Comparison of ENCODE assay signal across 21 cellular contexts in genomic region chr17:80212962-80213650, GRCh38. TPM values are rescaled to one million over a fixed set of nuclear protein-coding genes. Genes with fewer than 3 reads are reported as not detected.
DNase-seq lines count a peak whose midpoint lies in the region; ATAC-seq, FAIRE-seq and TF ChIP-seq lines count a peak whose summit lies in the region.
"Had no signal": no experiment of that assay in that cellular context is flagged by ENCODE, and none has a peak within 500 bp of the region (broad histone marks: within the 10 kb centered on the region; RNA-seq: fewer than 3 reads in every experiment).

No MANE protein-coding gene starts in this region.

- peak in 1 of 3 donors; percentile 55 for DNase-seq in right lobe of liver
- DNase-seq in HepG2 (ENCODE audit: low spot score) = no peak
- DNase-seq in SKM-1 treated with dmso at 0.1 percent for 144 hours (lab: John Stamatoyannopoulos, UW; ENCODE audit: unreplicated experiment) = peak; percentile 41
- peak in 2 of 3 donors; percentile 19 to 48 for DNase-seq in mucosa of descending colon
- DNase-seq in prostate gland (ENCODE audit: low spot score) = no peak
- DNase-seq in stimulated activated CD4-positive, alpha-beta T cell treated with anti-CD3 and anti-CD28 coated beads, Interleukin-12 subunit alpha, Interleukin-12 subunit beta, amount 100 ng/mL, for 4 hours = no peak
- DNase-seq in activated T-cell treated with anti-CD3 and anti-CD28 coated beads for 4 hours = no peak
- DNase-seq: activated CD8-positive, alpha-beta memory T cell treated with anti-CD3 and anti-CD28 coated beads for 24 hours; activated naive CD8-positive, alpha-beta T cell treated with anti-CD3 and anti-CD28 coated beads, Interleukin-2, amount 10 ng/mL, durations not matched to agents 7 days and 5 days; CD8-positive, alpha-beta memory T cell; DMS79; posterior cingulate gyrus; SHP77; stomach had no signal

- H3K79me2 ChIP-seq in HepG2 (ENCODE audit: insufficient read depth, low read length) = no peaks in the 10 kb centered on the region

- TF ChIP-seq POLR2A in right lobe of liver (IDR thresholded peaks at IDR 0.05) (no peak), HepG2 (IDR thresholded peaks at IDR 0.05; ENCODE audit: insufficient read depth in 1 of 2, low read depth in 2 of 2, low read length in 2 of 2) (no peak), prostate gland (IDR thresholded peaks at IDR 0.05) (no peak)

- H3K27ac ChIP-seq in right lobe of liver = no peak overlapping the region
- no peak overlapping the region for H3K27ac ChIP-seq in HepG2 (ENCODE audit: extremely low read length, insufficient read depth, low read length)
- no peak overlapping the region for H3K27ac ChIP-seq in prostate gland
- H3K27ac ChIP-seq: body of pancreas, stomach had no signal

- H4K20me1 ChIP-seq in HepG2 (ENCODE audit: insufficient read depth, low read length) = no peaks in the 10 kb centered on the region

- TF ChIP-seq EP300 in HepG2 (IDR thresholded peaks at IDR 0.05; ENCODE audit: low read depth in 2 of 2, low read length in 2 of 2) = no peak
- TF ChIP-seq EP300 in HepG2 (CRISPR knock-in tag; IDR thresholded peaks at IDR 0.05; ENCODE audit: borderline replicate concordance) = no peak

- no peak overlapping the region for H3K4me2 ChIP-seq in HepG2 (ENCODE audit: low read depth, low read length)

- H3K4me3 ChIP-seq in right lobe of liver = no peak overlapping the region
- H3K4me3 ChIP-seq in HepG2 (replicated peaks in 1 of 3; ENCODE audit: insufficient read depth in 1 of 3, low read depth in 2 of 3, low read length in 3 of 3) = no peak overlapping the region
- H3K4me3 ChIP-seq in mucosa of descending colon = no peak overlapping the region
- H3K4me3 ChIP-seq in prostate gland = no peak overlapping the region
- H3K4me3 ChIP-seq: body of pancreas, stomach had no signal

- H3K27me3 ChIP-seq in right lobe of liver (no peaks in the 10 kb centered on the region), HepG2 (ENCODE audit: control insufficient read depth in 1 of 2, insufficient read depth in 2 of 2, low read length in 2 of 2) (no peaks in the 10 kb centered on the region), prostate gland (replicated peaks; ENCODE audit: insufficient read depth) (no peaks in the 10 kb centered on the region)
- H3K27me3 ChIP-seq: body of pancreas, stomach had no signal

- CTCF ChIA-PET in HepG2 (lab: Yijun Ruan, JAX; ENCODE audit: low intra/inter-chr PET ratio, low total read pairs) = no interaction called here

- no peaks in the 10 kb centered on the region for H3K4me1 ChIP-seq in right lobe of liver
- peaks cover 1% of the 10 kb centered on the region; the same call in 1 of the 2 replicates for H3K4me1 ChIP-seq in HepG2 (ENCODE audit: insufficient read depth, low read length)
- H3K4me1 ChIP-seq in mucosa of descending colon (ENCODE audit: low read depth) = no peaks in the 10 kb centered on the region
- H3K4me1 ChIP-seq in prostate gland (replicated peaks) = no peaks in the 10 kb centered on the region

- TF ChIP-seq RAD21 in HepG2 (CRISPR knock-in tag; IDR thresholded peaks at IDR 0.05) = no peak

- no TSS peak for BruUV-seq in HepG2 (replicated peaks; lab: Mats Ljungman, UMichigan)

- intact Hi-C loops in right lobe of liver (cut with DNase I) = no loop called here
- intact Hi-C loops in HepG2 (cut with micrococcal nuclease; ENCODE audit: unreplicated experiment) = no loop called here
- intact Hi-C loops in mucosa of descending colon (cut with DNase I, micrococcal nuclease) = no loop called here
- intact Hi-C loops in prostate gland (cut with DNase I) = no loop called here

- in situ Hi-C loops in HepG2 (cut with HindIII; ENCODE audit: extremely low pct_ligation_motif_present, low pct_unique_long_range_greater_than_20kb) = no loop called here

- no peak overlapping the region for H3K9ac ChIP-seq in HepG2 (ENCODE audit: insufficient read depth, low read depth, low read length)

- H3K9me3 ChIP-seq in right lobe of liver (no peaks in the 10 kb centered on the region), HepG2 (ENCODE audit: low read length) (no peaks in the 10 kb centered on the region), mucosa of descending colon (no peaks in the 10 kb centered on the region), prostate gland (no peaks in the 10 kb centered on the region)
- H3K9me3 ChIP-seq: body of pancreas, stomach had no signal

- H2AFZ ChIP-seq in HepG2 (ENCODE audit: low read length) = no peak overlapping the region

- no peak for FAIRE-seq in HepG2 (lab: Jason Lieb, UNC)

- H3K36me3 ChIP-seq in right lobe of liver = peaks cover 0 to 39% (median 9%) of the 10 kb centered on the region in 4 donors
- H3K36me3 ChIP-seq in HepG2 (replicated peaks in 1 of 2; ENCODE audit: control insufficient read depth in 1 of 2, insufficient read depth in 2 of 2, low read length in 2 of 2) = peaks cover 22 to 48% of the 10 kb centered on the region in 2 experiments
- peaks cover 4% of the 10 kb centered on the region for H3K36me3 ChIP-seq in mucosa of descending colon (ENCODE audit: low read depth)
- H3K36me3 ChIP-seq in prostate gland = peaks cover 4 to 22% of the 10 kb centered on the region in 2 donors

- 77% methylated on average over 12 of the region's 19 CpGs for WGBS in right lobe of liver (ENCODE audit: insufficient coverage, low coverage, low lambda C conversion rate, missing lambda C conversion rate)
- 96% methylated on average over 16 of the region's 19 CpGs for WGBS in HepG2 (ENCODE audit: low lambda C conversion rate)
- 79% methylated on average over 19 of the region's 19 CpGs for WGBS in prostate gland

- POLR2A ChIA-PET in HepG2 (lab: Yijun Ruan, JAX) = no interaction called here

- TF ChIP-seq CTCF in right lobe of liver (IDR thresholded peaks at IDR 0.05) (no peak), HepG2 (CRISPR knock-in tag; IDR thresholded peaks at IDR 0.05) (no peak), mucosa of descending colon (IDR thresholded peaks at IDR 0.05) (no peak), prostate gland (IDR thresholded peaks at IDR 0.05) (no peak)

- ATAC-seq in right lobe of liver (peak in 3 of 4 donors; percentile 12 to 52 (median 29)), HepG2 (no peak), mucosa of descending colon (no peak), GM21526 (IDR thresholded peaks at IDR 0.05; ENCODE audit: low FRiP score, unreplicated experiment) (no peak)
- ATAC-seq: body of pancreas; naive thymus-derived CD8-positive, alpha-beta T cell; WTC11 had no signal

RNA-seq across cellular contexts. Expression of gene SGSH, which starts 7.0 kb away (rescaled TPM):
- total RNA-seq in right lobe of liver = 10 to 100 TPM in 5 of 6 experiments, 1 to 10 TPM in 1; 9.7 to 23.5 (median 15.7) TPM
- total RNA-seq in HepG2 (2016; rRNA removed; fragmentation: Illumina TruSeq; extraction: Trizol) = 5.5 and 12.2 TPM in 2 replicates
- 4.0 and 6.2 TPM in 2 replicates for total RNA-seq in HepG2 (2016; cell fraction: cytosol; rRNA removed; fragmentation: Illumina TruSeq; extraction: Trizol; ENCODE audit: low read depth)
- 4.5 and 13.3 TPM in 2 replicates for total RNA-seq in HepG2 (2016; cell fraction: insoluble cytoplasmic fraction; rRNA removed; fragmentation: Illumina TruSeq; extraction: Trizol)
- 6.1 and 6.4 TPM in 2 replicates for total RNA-seq in HepG2 (2016; cell fraction: membrane; rRNA removed; fragmentation: Illumina TruSeq; extraction: Trizol)
- total RNA-seq in HepG2 (2016; cell fraction: nucleus; rRNA removed; fragmentation: Illumina TruSeq; extraction: Trizol) = 18.5 and 23.9 TPM in 2 replicates
- 17.6 and 23.9 TPM in 2 replicates for polyA plus RNA-seq in HepG2 (2011; rRNA removed)
- polyA plus RNA-seq in HepG2 (2011; cell fraction: cytosol; rRNA removed) = 13.7 and 17.1 TPM in 2 replicates
- polyA plus RNA-seq in HepG2 (2011; cell fraction: nucleus; rRNA removed) = 145 and 163 TPM in 2 replicates
- polyA plus RNA-seq in HepG2 (2012) = 21.6 and 30.9 TPM in 2 replicates
- polyA plus RNA-seq in HepG2 (2016; cell fraction: cytosol; fragmentation: Illumina TruSeq; extraction: Trizol; ENCODE audit: low read depth) = 3.7 and 4.2 TPM in 2 replicates
- polyA plus RNA-seq in HepG2 (2016; cell fraction: insoluble cytoplasmic fraction; fragmentation: Illumina TruSeq; extraction: Trizol; ENCODE audit: low read depth) = 7.1 and 11.5 TPM in 2 replicates
- polyA plus RNA-seq in HepG2 (2016; cell fraction: membrane; fragmentation: Illumina TruSeq; extraction: Trizol; ENCODE audit: low read depth) = 7.0 and 7.3 TPM in 2 replicates
- polyA plus RNA-seq in HepG2 (2016; cell fraction: nucleus; fragmentation: Illumina TruSeq; extraction: Trizol; ENCODE audit: insufficient read depth, low read depth) = 81.4 and 86.8 TPM in 2 replicates
- 15.4 and 23.1 TPM in 2 replicates for polyA minus RNA-seq in HepG2 (2011; rRNA and poly(A)+ RNA removed; ENCODE audit: low replicate concordance)
- 15.4 and 18.7 TPM in 2 replicates for polyA minus RNA-seq in HepG2 (2011; cell fraction: cytosol; rRNA and poly(A)+ RNA removed)
- 34.1 and 36.2 TPM in 2 replicates for polyA minus RNA-seq in HepG2 (2011; cell fraction: nucleus; rRNA and poly(A)+ RNA removed)
- 10 to 100 TPM; 39.7 to 44.8 (median 42.5) TPM for total RNA-seq in mucosa of descending colon
- 10 to 100 TPM; 41.2 to 95.7 TPM for total RNA-seq in prostate gland

RNA-seq across cellular contexts. Expression of gene SLC26A11, which starts 7.1 kb away (rescaled TPM):
- total RNA-seq in right lobe of liver (1 to 10 TPM; 5.8 to 9.8 (median 6.5) TPM), HepG2 (2016; rRNA removed; fragmentation: Illumina TruSeq; extraction: Trizol) (3.1 and 8.7 TPM in 2 replicates), mucosa of descending colon (10 to 100 TPM; 13.8 to 18.1 (median 14.0) TPM), prostate gland (10 to 100 TPM; 16.9 to 32.4 TPM)
- total RNA-seq in HepG2 (2016; cell fraction: cytosol; rRNA removed; fragmentation: Illumina TruSeq; extraction: Trizol; ENCODE audit: low read depth) = 3.2 and 3.4 TPM in 2 replicates
- total RNA-seq in HepG2 (2016; cell fraction: insoluble cytoplasmic fraction; rRNA removed; fragmentation: Illumina TruSeq; extraction: Trizol) = 3.5 and 11.2 TPM in 2 replicates
- 3.1 and 3.2 TPM in 2 replicates for total RNA-seq in HepG2 (2016; cell fraction: membrane; rRNA removed; fragmentation: Illumina TruSeq; extraction: Trizol)
- total RNA-seq in HepG2 (2016; cell fraction: nucleus; rRNA removed; fragmentation: Illumina TruSeq; extraction: Trizol) = 12.9 and 13.6 TPM in 2 replicates
- 13.2 and 21.1 TPM in 2 replicates for polyA plus RNA-seq in HepG2 (2011; rRNA removed)
- 5.5 and 7.6 TPM in 2 replicates for polyA plus RNA-seq in HepG2 (2011; cell fraction: cytosol; rRNA removed)
- 121 and 146 TPM in 2 replicates for polyA plus RNA-seq in HepG2 (2011; cell fraction: nucleus; rRNA removed)
- polyA plus RNA-seq in HepG2 (2012) = 7.0 and 18.5 TPM in 2 replicates
- polyA plus RNA-seq in HepG2 (2016; cell fraction: cytosol; fragmentation: Illumina TruSeq; extraction: Trizol; ENCODE audit: low read depth) = 0.73 and 1.0 TPM in 2 replicates
- polyA plus RNA-seq in HepG2 (2016; cell fraction: insoluble cytoplasmic fraction; fragmentation: Illumina TruSeq; extraction: Trizol; ENCODE audit: low read depth) = 2.8 and 4.4 TPM in 2 replicates
- 1.4 and 2.3 TPM in 2 replicates for polyA plus RNA-seq in HepG2 (2016; cell fraction: membrane; fragmentation: Illumina TruSeq; extraction: Trizol; ENCODE audit: low read depth)
- 29.5 and 32.2 TPM in 2 replicates for polyA plus RNA-seq in HepG2 (2016; cell fraction: nucleus; fragmentation: Illumina TruSeq; extraction: Trizol; ENCODE audit: insufficient read depth, low read depth)
- polyA minus RNA-seq in HepG2 (2011; rRNA and poly(A)+ RNA removed; ENCODE audit: low replicate concordance) = 7.7 and 20.5 TPM in 2 replicates
- 5.6 and 11.8 TPM in 2 replicates for polyA minus RNA-seq in HepG2 (2011; cell fraction: cytosol; rRNA and poly(A)+ RNA removed)
- polyA minus RNA-seq in HepG2 (2011; cell fraction: nucleus; rRNA and poly(A)+ RNA removed) = 22.4 and 23.0 TPM in 2 replicates

RNA-seq across cellular contexts. Expression of gene CARD14, which starts 43.3 kb away (rescaled TPM):
- total RNA-seq in right lobe of liver (under 1 TPM in 3 of 6 experiments, not detected in 3; 0.20 to 0.29 (median 0.22) TPM), HepG2 (2016; rRNA removed; fragmentation: Illumina TruSeq; extraction: Trizol) (0.11 TPM in 1 of 2 replicates, not detected in the other), mucosa of descending colon (1 to 10 TPM in 2 of 3 donors, under 1 TPM in 1; 0.38 to 2.4 (median 1.4) TPM), prostate gland (10 to 100 TPM; 10.2 to 27.3 TPM)
- total RNA-seq in HepG2 (2016; cell fraction: cytosol; rRNA removed; fragmentation: Illumina TruSeq; extraction: Trizol; ENCODE audit: low read depth) = not detected in 2 replicates
- total RNA-seq in HepG2 (2016; cell fraction: insoluble cytoplasmic fraction; rRNA removed; fragmentation: Illumina TruSeq; extraction: Trizol) = 0.06 TPM in 1 of 2 replicates, not detected in the other
- total RNA-seq in HepG2 (2016; cell fraction: membrane; rRNA removed; fragmentation: Illumina TruSeq; extraction: Trizol) = not detected in 2 replicates
- not detected in 2 replicates for total RNA-seq in HepG2 (2016; cell fraction: nucleus; rRNA removed; fragmentation: Illumina TruSeq; extraction: Trizol)
- 0.03 TPM in 1 of 2 replicates, not detected in the other for polyA plus RNA-seq in HepG2 (2011; rRNA removed)
- not detected in 2 replicates for polyA plus RNA-seq in HepG2 (2011; cell fraction: cytosol; rRNA removed)
- 0.05 and 0.11 TPM in 2 replicates for polyA plus RNA-seq in HepG2 (2011; cell fraction: nucleus; rRNA removed)
- polyA plus RNA-seq in HepG2 (2012) = 0.16 and 0.19 TPM in 2 replicates
- not detected in 2 replicates for polyA plus RNA-seq in HepG2 (2016; cell fraction: cytosol; fragmentation: Illumina TruSeq; extraction: Trizol; ENCODE audit: low read depth)
- not detected in 2 replicates for polyA plus RNA-seq in HepG2 (2016; cell fraction: insoluble cytoplasmic fraction; fragmentation: Illumina TruSeq; extraction: Trizol; ENCODE audit: low read depth)
- not detected in 2 replicates for polyA plus RNA-seq in HepG2 (2016; cell fraction: membrane; fragmentation: Illumina TruSeq; extraction: Trizol; ENCODE audit: low read depth)
- 0.21 TPM in 1 of 2 replicates, not detected in the other for polyA plus RNA-seq in HepG2 (2016; cell fraction: nucleus; fragmentation: Illumina TruSeq; extraction: Trizol; ENCODE audit: insufficient read depth, low read depth)
- polyA minus RNA-seq in HepG2 (2011; rRNA and poly(A)+ RNA removed; ENCODE audit: low replicate concordance) = 0.22 and 5.5 TPM in 2 replicates
- not detected in 2 replicates for polyA minus RNA-seq in HepG2 (2011; cell fraction: cytosol; rRNA and poly(A)+ RNA removed)
- not detected in 2 replicates for polyA minus RNA-seq in HepG2 (2011; cell fraction: nucleus; rRNA and poly(A)+ RNA removed)
- total RNA-seq: activated naive CD8-positive, alpha-beta T cell treated with anti-CD3 and anti-CD28 coated beads, Interleukin-2, amount 10 ng/mL, durations not matched to agents 7 days and 5 days; body of pancreas; CD8-positive, alpha-beta memory T cell; naive thymus-derived CD8-positive, alpha-beta T cell; T-helper 2 cell treated with Interferon-gamma antibody and Interleukin-4, amounts not matched to agents 100 ng/mL and 5 ng/mL, for 36 hours had no signal
- polyA plus RNA-seq: CD8-positive, alpha-beta memory T cell; fibroblast of lung; IgD-negative memory B cell; naive thymus-derived CD8-positive, alpha-beta T cell had no signal

RNA-seq across cellular contexts. Expression of gene RNF213, which starts 47.5 kb away (rescaled TPM):
- total RNA-seq in right lobe of liver (10 to 100 TPM; 59.1 to 87.7 (median 73.0) TPM), HepG2 (2016; rRNA removed; fragmentation: Illumina TruSeq; extraction: Trizol) (38.7 and 42.8 TPM in 2 replicates), mucosa of descending colon (100 to 1,000 TPM; 135 to 143 (median 136) TPM), prostate gland (100 to 1,000 TPM in 1 of 2 donors, 10 to 100 TPM in 1; 57.7 to 112 TPM)
- 8.0 and 9.3 TPM in 2 replicates for total RNA-seq in HepG2 (2016; cell fraction: cytosol; rRNA removed; fragmentation: Illumina TruSeq; extraction: Trizol; ENCODE audit: low read depth)
- total RNA-seq in HepG2 (2016; cell fraction: insoluble cytoplasmic fraction; rRNA removed; fragmentation: Illumina TruSeq; extraction: Trizol) = 36.5 and 38.8 TPM in 2 replicates
- total RNA-seq in HepG2 (2016; cell fraction: membrane; rRNA removed; fragmentation: Illumina TruSeq; extraction: Trizol) = 12.8 and 13.4 TPM in 2 replicates
- 57.4 and 57.5 TPM in 2 replicates for total RNA-seq in HepG2 (2016; cell fraction: nucleus; rRNA removed; fragmentation: Illumina TruSeq; extraction: Trizol)
- 38.6 and 44.0 TPM in 2 replicates for polyA plus RNA-seq in HepG2 (2011; rRNA removed)
- 16.4 and 18.9 TPM in 2 replicates for polyA plus RNA-seq in HepG2 (2011; cell fraction: cytosol; rRNA removed)
- polyA plus RNA-seq in HepG2 (2011; cell fraction: nucleus; rRNA removed) = 134 and 171 TPM in 2 replicates
- 28.2 and 46.6 TPM in 2 replicates for polyA plus RNA-seq in HepG2 (2012)
- 1.4 and 2.0 TPM in 2 replicates for polyA plus RNA-seq in HepG2 (2016; cell fraction: cytosol; fragmentation: Illumina TruSeq; extraction: Trizol; ENCODE audit: low read depth)
- 23.5 and 27.4 TPM in 2 replicates for polyA plus RNA-seq in HepG2 (2016; cell fraction: insoluble cytoplasmic fraction; fragmentation: Illumina TruSeq; extraction: Trizol; ENCODE audit: low read depth)
- polyA plus RNA-seq in HepG2 (2016; cell fraction: membrane; fragmentation: Illumina TruSeq; extraction: Trizol; ENCODE audit: low read depth) = 3.4 and 3.7 TPM in 2 replicates
- 77.8 and 79.2 TPM in 2 replicates for polyA plus RNA-seq in HepG2 (2016; cell fraction: nucleus; fragmentation: Illumina TruSeq; extraction: Trizol; ENCODE audit: insufficient read depth, low read depth)
- 133 and 148 TPM in 2 replicates for polyA minus RNA-seq in HepG2 (2011; rRNA and poly(A)+ RNA removed; ENCODE audit: low replicate concordance)
- 36.1 and 37.6 TPM in 2 replicates for polyA minus RNA-seq in HepG2 (2011; cell fraction: cytosol; rRNA and poly(A)+ RNA removed)
- 108 and 132 TPM in 2 replicates for polyA minus RNA-seq in HepG2 (2011; cell fraction: nucleus; rRNA and poly(A)+ RNA removed)

Comparison
In these comparisons a context has a peak if more than half of its experiments do, and no peak if none do; other contexts are left out.
1. ATAC-seq: peak in right lobe of liver (3 of 4); none in HepG2 (single experiment), mucosa of descending colon (single experiment) and GM21526 (single experiment).
2. DNase-seq: peak in SKM-1 treated with dmso at 0.1 percent for 144 hours (single experiment) and mucosa of descending colon (2 of 3); none in HepG2 (single experiment), prostate gland (single experiment), stimulated activated CD4-positive, alpha-beta T cell treated with anti-CD3 and anti-CD28 coated beads, Interleukin-12 subunit alpha, Interleukin-12 subunit beta, amount 100 ng/mL, for 4 hours (single experiment) and activated T-cell treated with anti-CD3 and anti-CD28 coated beads for 4 hours (single experiment).